Comparison of ENCODE assay signal across 18 cellular contexts in genomic region chr3:143586565-143586964, GRCh38.
DNase-seq lines count a peak whose midpoint lies in the region; ATAC-seq and TF ChIP-seq lines count a peak whose summit lies in the region.
"Had no signal": no experiment of that assay in that cellular context is flagged by ENCODE, and none has a peak within 500 bp of the region (broad histone marks: within the 10 kb centered on the region; RNA-seq: fewer than 3 reads in every experiment).

No MANE protein-coding gene starts in this region.

- peak; percentile 40 to 48 for ATAC-seq in stimulated activated naive B cell treated with anti-CD40 and anti-IgM and Interleukin-4, amounts not matched to agents 10 μg/mL and 1 μg/mL and 100 μg/mL, for 72 hours (replicated peaks)
- no peak for ATAC-seq in HG02759 (IDR thresholded peaks at IDR 0.05; ENCODE audit: unreplicated experiment)

- H3K4me1 Mint-ChIP-seq in stimulated activated naive B cell treated with anti-CD40 and anti-IgM and Interleukin-4, amounts not matched to agents 10 μg/mL and 1 μg/mL and 100 μg/mL, for 72 hours, result peaks cover 30 to 36% of the 10 kb centered on the region in 2 donors

- TF ChIP-seq CTCF in VCaP (conservative IDR thresholded peaks at IDR 0.05), result no peak

- peak; percentile 51 for DNase-seq in GM03348 (ENCODE audit: low spot score)
- peak; percentile 44 for DNase-seq in fibroblast of the conjunctiva (ENCODE audit: low read depth)
- no peak for DNase-seq in stimulated activated naive B cell treated with anti-CD40 and anti-IgM and Interleukin-4, amounts not matched to agents 10 μg/mL and 1 μg/mL and 100 μg/mL, for 72 hours
- DNase-seq in UCSD-AML1 (lab: John Stamatoyannopoulos, UW; ENCODE audit: unreplicated experiment), result no peak
- DNase-seq in NCI-H524 (lab: John Stamatoyannopoulos, UW), result no peak
- DNase-seq: brain microvascular endothelial cell; CD4-positive, alpha-beta T cell; effector CD8-positive, alpha-beta T cell; KG1; lower lobe of right lung; NCI-H1417 treated with DMSO at 0.1 percent for 48 hours; NCI-H2227 treated with DMSO at 0.1 percent for 48 hours; right lobe of liver; SK-N-SH; stimulated activated CD4-positive, alpha-beta T cell treated with anti-CD3 and anti-CD28 coated beads, Interleukin-4, amount 100 ng/mL, for 24 hours had no signal

- peaks cover 5 to 8% of the 10 kb centered on the region in 2 donors for H3K36me3 Mint-ChIP-seq in stimulated activated naive B cell treated with anti-CD40 and anti-IgM and Interleukin-4, amounts not matched to agents 10 μg/mL and 1 μg/mL and 100 μg/mL, for 72 hours

- peak overlapping the region in 1 of 2 donors; percentile 49 for H3K4me3 Mint-ChIP-seq in stimulated activated naive B cell treated with anti-CD40 and anti-IgM and Interleukin-4, amounts not matched to agents 10 μg/mL and 1 μg/mL and 100 μg/mL, for 72 hours
- H3K4me3 Mint-ChIP-seq: CD4-positive, alpha-beta T cell; neural crest cell had no signal

- H3K27ac ChIP-seq in VCaP, result peak overlapping the region; percentile 76
- H3K27ac ChIP-seq: brain microvascular endothelial cell, lower lobe of right lung, right lobe of liver had no signal

- no peaks in the 10 kb centered on the region for H3K27me3 Mint-ChIP-seq in stimulated activated naive B cell treated with anti-CD40 and anti-IgM and Interleukin-4, amounts not matched to agents 10 μg/mL and 1 μg/mL and 100 μg/mL, for 72 hours
- H3K27me3 Mint-ChIP-seq: CD4-positive, alpha-beta T cell had no signal

- peaks cover 0 to 2% of the 10 kb centered on the region in 2 donors for H3K9me3 Mint-ChIP-seq in stimulated activated naive B cell treated with anti-CD40 and anti-IgM and Interleukin-4, amounts not matched to agents 10 μg/mL and 1 μg/mL and 100 μg/mL, for 72 hours
- H3K9me3 Mint-ChIP-seq: CD4-positive, alpha-beta T cell; neural crest cell had no signal

- H3K27ac Mint-ChIP-seq in stimulated activated naive B cell treated with anti-CD40 and anti-IgM and Interleukin-4, amounts not matched to agents 10 μg/mL and 1 μg/mL and 100 μg/mL, for 72 hours, result peak overlapping the region; percentile 71
- H3K27ac Mint-ChIP-seq: CD4-positive, alpha-beta T cell had no signal

Comparison
In these comparisons a context has a peak if more than half of its experiments do, and no peak if none do; other contexts are left out.
1. DNase-seq: peak in GM03348 (single experiment) and fibroblast of the conjunctiva (single experiment); none in stimulated activated naive B cell treated with anti-CD40 and anti-IgM and Interleukin-4, amounts not matched to agents 10 μg/mL and 1 μg/mL and 100 μg/mL, for 72 hours (single experiment), UCSD-AML1 (single experiment) and NCI-H524 (0 of 2).